ENCODE assay signal across 1 cellular context in genomic region chr9:123742009-123742767, GRCh38.
A peak's percentile ranks its signal among the peaks of the same experiment; 100 is the strongest.
TF ChIP-seq lines count a peak whose summit lies in the region.

No MANE protein-coding gene starts in this region.

TF ChIP-seq in HepG2, 621 proteins besides CTCF, POLR2A, EP300 and RAD21 (continued from another document):
- TF ChIP-seq GMEB1 (CRISPR knock-in tag; IDR thresholded peaks at IDR 0.05; ENCODE audit: borderline replicate concordance) (peak; percentile 18; the same call in 1 of the 2 replicates), UBTF (CRISPR knock-in tag; IDR thresholded peaks at IDR 0.05) (peak; percentile 37; the same call in 1 of the 2 replicates), ZNF709 (CRISPR knock-in tag; IDR thresholded peaks at IDR 0.05) (no peak), ZBTB49 (CRISPR knock-in tag; IDR thresholded peaks at IDR 0.05; ENCODE audit: borderline replicate concordance) (no peak), CEBPG (CRISPR knock-in tag; IDR thresholded peaks at IDR 0.05) (0 out of 2 replicates have a peak, but pooled peaks have one; percentile 3), DR1 (CRISPR knock-in tag; IDR thresholded peaks at IDR 0.05) (no peak), GATAD2A (CRISPR knock-in tag; IDR thresholded peaks at IDR 0.05) (peak; percentile 75), ZNF646 (CRISPR knock-in tag; IDR thresholded peaks at IDR 0.05) (peak; percentile 28; the same call in 1 of the 2 replicates), HNF4G (IDR thresholded peaks at IDR 0.05; ENCODE audit: borderline replicate concordance, low read depth, low read length) (peak; percentile 51; the same call in 1 of the 2 replicates), HNF4G (CRISPR knock-in tag; IDR thresholded peaks at IDR 0.05; ENCODE audit: borderline replicate concordance, low read depth) (no peak), HNF1A (IDR thresholded peaks at IDR 0.05; ENCODE audit: low read depth) (no peak), HNF1A (CRISPR knock-in tag; IDR thresholded peaks at IDR 0.05; ENCODE audit: borderline replicate concordance) (peak; percentile 19; the same call in 1 of the 2 replicates), ZNF331 (CRISPR knock-in tag; IDR thresholded peaks at IDR 0.05) (peak; percentile 43; the same call in 1 of the 2 replicates)
TF ChIP-seq in HepG2: peak in this region for 94.
